8 cellular contexts compared by ENCODE assay signal in genomic region chr12:989751-990278, GRCh38. TPM values are rescaled to one million over a fixed set of nuclear protein-coding genes. Genes with fewer than 3 reads are reported as not detected.
DNase-seq lines count a peak whose midpoint lies in the region; ATAC-seq, FAIRE-seq and TF ChIP-seq lines count a peak whose summit lies in the region.

No MANE protein-coding gene starts in this region.

- POLR2A ChIA-PET in CD4-positive, alpha-beta T cell (lab: Charles Lee), result interaction anchor here (0.7 to 1.3 kb wide), 9 partner anchors 22 to 600 kb away, joined by 3 to 7 read pairs (median 5); partner anchors contain the start of genes KDM5A, RAD52 and WNK1

- no peak for ATAC-seq in CD4-positive, alpha-beta T cell (ENCODE audit: poor library complexity)
- ATAC-seq in right lobe of liver, result peak; percentile 7 to 39 (median 20)
- no peak for ATAC-seq in thoracic aorta (ENCODE audit: insufficient number of reproducible peaks, low FRiP score, low read depth)
- no peak for ATAC-seq in HG02571 (IDR thresholded peaks at IDR 0.05; ENCODE audit: unreplicated experiment)
- no peak for ATAC-seq in GM21737 (IDR thresholded peaks at IDR 0.05; ENCODE audit: unreplicated experiment)

- no peaks in the 10 kb centered on the region for H3K9me3 Mint-ChIP-seq in CD4-positive, alpha-beta T cell

- H3K4me1 Mint-ChIP-seq in CD4-positive, alpha-beta T cell (ENCODE audit: low read depth), result peaks cover 40% of the 10 kb centered on the region

- H3K4me1 ChIP-seq in right lobe of liver (peaks cover 0 to 21% (median 0%) of the 10 kb centered on the region in 4 donors), thoracic aorta (ENCODE audit: control insufficient read depth in 1 of 2, low read depth in 2 of 2) (peaks cover 24 to 37% of the 10 kb centered on the region in 2 donors)

- no peaks in the 10 kb centered on the region for H3K27me3 ChIP-seq in CD4-positive, alpha-beta T cell (ENCODE audit: control insufficient read depth, insufficient read depth, low read length)
- no peaks in the 10 kb centered on the region for H3K27me3 ChIP-seq in right lobe of liver
- H3K27me3 ChIP-seq in thoracic aorta (replicated peaks; ENCODE audit: insufficient read depth), result no peaks in the 10 kb centered on the region

- no peaks in the 10 kb centered on the region for H3K9me3 ChIP-seq in CD4-positive, alpha-beta T cell (ENCODE audit: control insufficient read depth, low read length)
- H3K9me3 ChIP-seq in right lobe of liver, result no peaks in the 10 kb centered on the region
- H3K9me3 ChIP-seq in thoracic aorta, result no peaks in the 10 kb centered on the region

- TF ChIP-seq POLR2A in right lobe of liver (IDR thresholded peaks at IDR 0.05), result no peak

- H3K27ac ChIP-seq in CD4-positive, alpha-beta T cell (ENCODE audit: low read depth, low read length), result peak overlapping the region; percentile 74
- H3K27ac ChIP-seq in coronary artery (peak overlapping the region; percentile 94 to 99), right lobe of liver (peak overlapping the region; percentile 96 to 98 (median 97)), thoracic aorta (peak overlapping the region; percentile 93 to 96)

- intact Hi-C loops in CD4-positive, alpha-beta T cell (cut with DNase I, micrococcal nuclease), result loop anchor here (5.0 kb wide), 4 partner anchors 102 to 702 kb away; partner anchors contain the start of genes ADIPOR2 (in 1 of the 2) and FBXL14 (in 1 of the 2)
- intact Hi-C loops in right lobe of liver (cut with DNase I), result no loop called here

- peak overlapping the region; percentile 92 for H3K4me3 Mint-ChIP-seq in CD4-positive, alpha-beta T cell

- peak; percentile 27 for FAIRE-seq in RCC 7860 (lab: Jason Lieb, UNC)

- H3K36me3 Mint-ChIP-seq in CD4-positive, alpha-beta T cell (ENCODE audit: low read depth), result peaks cover 11% of the 10 kb centered on the region

- CTCF ChIA-PET in CD4-positive, alpha-beta T cell (lab: Charles Lee), result interaction anchor here (0.9 to 3.3 kb wide), 3 partner anchors 40 to 414 kb away, joined by 3 to 13 read pairs (median 3); partner anchors contain the start of gene RAD52

- peak overlapping the region; percentile 89 for H3K4me3 ChIP-seq in coronary artery
- peak overlapping the region; percentile 73 to 88 (median 80) for H3K4me3 ChIP-seq in right lobe of liver
- peak overlapping the region; percentile 90 for H3K4me3 ChIP-seq in thoracic aorta

- H3K27me3 Mint-ChIP-seq in CD4-positive, alpha-beta T cell, result no peaks in the 10 kb centered on the region

- TF ChIP-seq CTCF in CD4-positive, alpha-beta T cell (IDR thresholded peaks at IDR 0.05), result no peak
- TF ChIP-seq CTCF in coronary artery (IDR thresholded peaks at IDR 0.05), result no peak
- no peak for TF ChIP-seq CTCF in right lobe of liver (IDR thresholded peaks at IDR 0.05)
- no peak for TF ChIP-seq CTCF in thoracic aorta (IDR thresholded peaks at IDR 0.05)

- H3K27ac Mint-ChIP-seq in CD4-positive, alpha-beta T cell, result peak overlapping the region; percentile 96

- 4% methylated on average over 9 of the region's 9 CpGs for WGBS in right lobe of liver (ENCODE audit: insufficient coverage, low coverage, low lambda C conversion rate, missing lambda C conversion rate)

- H3K36me3 ChIP-seq in right lobe of liver (no peaks in the 10 kb centered on the region), thoracic aorta (no peaks in the 10 kb centered on the region)

- DNase-seq in CD4-positive, alpha-beta T cell, result no peak
- peak; percentile 80 for DNase-seq in HS-5 (ENCODE audit: low read depth)
- DNase-seq in RCC 7860 (ENCODE audit: low spot score), result peak; percentile 74
- DNase-seq in coronary artery (ENCODE audit: low spot score), result no peak
- no peak for DNase-seq in right lobe of liver
- DNase-seq in thoracic aorta (ENCODE audit: low spot score), result no peak

RNA-seq across cellular contexts. Expression of gene ERC1, which starts 1.2 kb away (rescaled TPM):
- 10 to 100 TPM; 40.1 to 49.6 TPM for total RNA-seq in CD4-positive, alpha-beta T cell
- total RNA-seq in right lobe of liver (10 to 100 TPM; 24.8 to 30.8 (median 28.6) TPM), thoracic aorta (10 to 100 TPM; 45.8 to 80.0 TPM)

RNA-seq across cellular contexts. Expression of gene RAD52, which starts 40.3 kb away (rescaled TPM):
- 1 to 10 TPM; 7.0 to 8.1 TPM for total RNA-seq in CD4-positive, alpha-beta T cell
- total RNA-seq in right lobe of liver (10 to 100 TPM in 1 of 6 experiments, 1 to 10 TPM in 5; 5.6 to 10.5 (median 8.5) TPM), thoracic aorta (10 to 100 TPM; 21.5 to 21.9 TPM)

Comparison
In these comparisons a context has a peak if more than half of its experiments do, and no peak if none do; other contexts are left out.
1. ATAC-seq: peak in right lobe of liver (4 of 4); none in CD4-positive, alpha-beta T cell (single experiment), thoracic aorta (single experiment), HG02571 (single experiment) and GM21737 (single experiment).
2. DNase-seq: peak in HS-5 (single experiment) and RCC 7860 (single experiment); none in CD4-positive, alpha-beta T cell (0 of 10), coronary artery (single experiment), right lobe of liver (0 of 3) and thoracic aorta (single experiment).
3. intact Hi-C loops: an anchor here in CD4-positive, alpha-beta T cell (5.0 kb wide); none called in right lobe of liver.
4. Peak in every context shown above with its lines, with median percentiles within 50 percentile points of each other: H3K27ac ChIP-seq and H3K4me3 ChIP-seq.